ENCODE assay signal across 16 cellular contexts in the genomic region with DNA sequence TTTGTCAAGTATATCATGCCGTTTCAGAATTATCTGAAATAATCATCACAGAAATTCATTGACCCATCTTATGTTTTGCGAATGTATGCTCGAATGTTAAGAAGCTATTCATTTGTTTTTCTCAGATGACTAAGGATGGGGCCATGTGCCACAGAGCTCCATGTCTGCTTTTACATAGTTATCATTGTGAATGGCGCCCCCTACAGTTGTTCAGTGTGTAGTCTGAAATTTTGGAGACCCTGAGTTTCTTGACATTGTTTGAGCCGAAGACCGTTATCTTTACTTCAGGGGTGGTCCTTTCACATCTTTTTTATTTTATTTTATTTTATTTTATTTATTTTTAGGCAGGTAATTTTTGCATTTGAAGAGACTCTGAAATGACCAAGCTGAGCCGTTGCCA.
DNase-seq lines count a peak whose midpoint lies in the region; ATAC-seq and TF ChIP-seq lines count a peak whose summit lies in the region.
"Had no signal": no experiment of that assay in that cellular context is flagged by ENCODE, and none has a peak within 500 bp of the region (broad histone marks: within the 10 kb centered on the region; RNA-seq: fewer than 3 reads in every experiment).

No MANE protein-coding gene starts in this region.

- 95 to 100% methylated on average over 1 to 7 of the region's 7 CpGs for WGBS in endodermal cell (ENCODE audit: insufficient coverage in 1 of 2, insufficient read length in 1 of 2), 2 experiments
- WGBS in ovary, 3 donors, result 82 to 89% (median 85%) methylated on average over 7 of the region's 7 CpGs

- H3K27ac Mint-ChIP-seq in endodermal cell (no peak overlapping the region), progenitor cell of endocrine pancreas (no peak overlapping the region)
- H3K27ac Mint-ChIP-seq: B cell, HFFc6 had no signal

- H3K4me1 Mint-ChIP-seq in endodermal cell (peaks cover 23% of the 10 kb centered on the region), progenitor cell of endocrine pancreas (ENCODE audit: low read depth) (peaks cover 3% of the 10 kb centered on the region)
- H3K4me1 Mint-ChIP-seq: B cell had no signal

- no peak overlapping the region for H3K9ac ChIP-seq in endodermal cell (ENCODE audit: extremely low read depth, low read length, poor library complexity, severe bottlenecking)

- no peaks in the 10 kb centered on the region for H3K36me3 Mint-ChIP-seq in endodermal cell (ENCODE audit: low read depth)
- H3K36me3 Mint-ChIP-seq in progenitor cell of endocrine pancreas (ENCODE audit: insufficient read depth), result no peaks in the 10 kb centered on the region

- peaks cover 2% of the 10 kb centered on the region for H3K27me3 Mint-ChIP-seq in endodermal cell (ENCODE audit: insufficient read depth)
- peaks cover 11% of the 10 kb centered on the region for H3K27me3 Mint-ChIP-seq in progenitor cell of endocrine pancreas
- H3K27me3 Mint-ChIP-seq: B cell had no signal

- ATAC-seq in GM21360 (IDR thresholded peaks at IDR 0.05; ENCODE audit: unreplicated experiment), result no peak
- ATAC-seq: Right ventricle myocardium inferior had no signal

- peaks cover 13% of the 10 kb centered on the region for H3K9me3 ChIP-seq in A673 (ENCODE audit: low read depth, low read length, poor library complexity, severe bottlenecking)
- no peaks in the 10 kb centered on the region for H3K9me3 ChIP-seq in endodermal cell (ENCODE audit: control insufficient read depth, low read length)
- H3K9me3 ChIP-seq in ovary, result no peaks in the 10 kb centered on the region
- H3K9me3 ChIP-seq: SJSA1 had no signal

- TF ChIP-seq POLR2A in NB4 (IDR thresholded peaks at IDR 0.05; ENCODE audit: extremely low read depth, insufficient read length) (no peak), ovary (IDR thresholded peaks at IDR 0.05) (no peak)

- H3K4me3 Mint-ChIP-seq in endodermal cell (no peak overlapping the region), progenitor cell of endocrine pancreas (ENCODE audit: low read depth) (no peak overlapping the region)
- H3K4me3 Mint-ChIP-seq: B cell, HFFc6 had no signal

- H3K27ac ChIP-seq in A673 (ENCODE audit: low read depth, low read length, poor library complexity, severe bottlenecking) (no peak overlapping the region), endodermal cell (ENCODE audit: low read depth, low read length) (no peak overlapping the region), ovary (no peak overlapping the region)
- H3K27ac ChIP-seq: SJSA1 had no signal

- H3K4me1 ChIP-seq in A673 (ENCODE audit: insufficient read depth, low read length, poor library complexity, severe bottlenecking), result no peaks in the 10 kb centered on the region
- peaks cover 7% of the 10 kb centered on the region for H3K4me1 ChIP-seq in endodermal cell (ENCODE audit: control insufficient read depth, insufficient read depth, low read length)
- H3K4me1 ChIP-seq in ovary (ENCODE audit: insufficient read depth), result no peaks in the 10 kb centered on the region
- H3K4me1 ChIP-seq: SJSA1 had no signal

- no peaks in the 10 kb centered on the region for H3K9me3 Mint-ChIP-seq in endodermal cell
- no peaks in the 10 kb centered on the region for H3K9me3 Mint-ChIP-seq in progenitor cell of endocrine pancreas (ENCODE audit: low read depth)

- CTCF ChIA-PET in A673 (lab: Charles Lee), result no interaction called here

- 0 out of 2 replicates have a peak, but pooled peaks have one; percentile 24 for TF ChIP-seq CTCF in A673 (conservative IDR thresholded peaks at IDR 0.05; ENCODE audit: low read depth, low read length)
- TF ChIP-seq CTCF in NB4 (IDR thresholded peaks at IDR 0.05; ENCODE audit: low read depth, low read length), result peak; percentile 8
- TF ChIP-seq CTCF in endodermal cell (conservative IDR thresholded peaks at IDR 0.05), result peak; percentile 76
- peak; percentile 33 for TF ChIP-seq CTCF in progenitor cell of endocrine pancreas (IDR thresholded peaks at IDR 0.05; ENCODE audit: unreplicated experiment)
- no peak for TF ChIP-seq CTCF in ovary (IDR thresholded peaks at IDR 0.05)

- POLR2A ChIA-PET in A673 (lab: Charles Lee; ENCODE audit: low non-redundant PET), result no interaction called here

- H3K27me3 ChIP-seq in A673 (replicated peaks; ENCODE audit: insufficient read depth, low read depth, low read length, poor library complexity) (no peaks in the 10 kb centered on the region), endodermal cell (ENCODE audit: control insufficient read depth, insufficient read depth, low read length, poor library complexity, severe bottlenecking) (no peaks in the 10 kb centered on the region), ovary (no peaks in the 10 kb centered on the region)
- H3K27me3 ChIP-seq: SJSA1 had no signal

- BruUV-seq in A673 (replicated peaks; lab: Mats Ljungman, UMichigan), result no TSS peak

- intact Hi-C loops in A673 (cut with micrococcal nuclease; ENCODE audit: unreplicated experiment) (no loop called here), ovary (cut with DNase I) (no loop called here)

- no peak for TF ChIP-seq EP300 in ovary (IDR thresholded peaks at IDR 0.05)

- H3K4me3 ChIP-seq in A673 (ENCODE audit: low read depth, low read length, poor library complexity, severe bottlenecking) (no peak overlapping the region), NB4 (ENCODE audit: low read depth, low read length) (no peak overlapping the region), endodermal cell (ENCODE audit: low read length) (no peak overlapping the region), ovary (no peak overlapping the region)
- H3K4me3 ChIP-seq: SJSA1 had no signal

- H3K36me3 ChIP-seq in A673 (ENCODE audit: insufficient read depth, low read length, poor library complexity, severe bottlenecking), result no peaks in the 10 kb centered on the region
- H3K36me3 ChIP-seq in endodermal cell (ENCODE audit: control insufficient read depth, insufficient read depth, low read length), result no peaks in the 10 kb centered on the region
- no peaks in the 10 kb centered on the region for H3K36me3 ChIP-seq in ovary
- H3K36me3 ChIP-seq: SJSA1 had no signal

- DNase-seq in A673 (ENCODE audit: low spot score), result no peak
- DNase-seq in NB4 (ENCODE audit: low read depth), result no peak
- no peak for DNase-seq in endodermal cell
- no peak for DNase-seq in progenitor cell of endocrine pancreas (ENCODE audit: low spot score, unreplicated experiment)
- no peak for DNase-seq in stimulated activated naive CD4-positive, alpha-beta T cell treated with Interleukin-2 at 50 U/mL for 16 hours (lab: John Stamatoyannopoulos, UW)
- DNase-seq in ovary, result no peak
- DNase-seq: H7, HFFc6, KBM-7, NCI-H1092 treated with DMSO at 0.1 percent for 48 hours, NCI-H1436 treated with DMSO at 0.1 percent for 48 hours, NCI-H1930 had no signal

Comparison
In these comparisons a context has a peak if more than half of its experiments do, and no peak if none do; other contexts are left out.
1. CTCF ChIP-seq: peak in A673 (single experiment), NB4 (single experiment), endodermal cell (single experiment) and progenitor cell of endocrine pancreas (single experiment); none in ovary (0 of 3).